31 cellular contexts compared by ENCODE assay signal in the genomic region with DNA sequence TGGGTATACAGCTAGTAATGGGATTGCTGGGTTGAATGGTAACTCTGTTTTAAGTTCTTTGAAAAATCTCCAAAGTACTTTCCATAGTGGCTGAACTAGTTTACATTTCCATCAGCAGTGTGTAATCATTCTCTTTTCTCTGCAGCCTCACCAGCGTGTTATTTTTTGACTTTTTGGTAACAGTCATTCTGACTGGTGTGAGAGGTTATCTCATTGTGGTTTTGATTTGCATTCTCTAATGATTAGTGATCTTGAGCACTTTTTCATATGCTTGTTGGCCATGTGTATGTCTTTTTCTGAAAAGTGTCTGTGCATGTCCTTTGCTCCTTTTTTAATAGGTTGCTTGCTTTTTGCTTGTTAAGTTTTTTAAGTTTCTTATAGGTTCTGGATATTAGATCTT.
DNase-seq lines count a peak whose midpoint lies in the region; ATAC-seq and TF ChIP-seq lines count a peak whose summit lies in the region.
"Had no signal": no experiment of that assay in that cellular context is flagged by ENCODE, and none has a peak within 500 bp of the region (broad histone marks: within the 10 kb centered on the region; RNA-seq: fewer than 3 reads in every experiment).

No MANE protein-coding gene starts in this region.

- 11% methylated on average over 1 of the region's 1 CpG for WGBS in mesenchymal stem cell

- no peak overlapping the region for H3K4ac ChIP-seq in mesenchymal stem cell (ENCODE audit: low read depth in 1 of 2, low read length in 2 of 2)

- H3K27me3 ChIP-seq in mesenchymal stem cell (ENCODE audit: control insufficient read depth in 1 of 2, insufficient read depth in 1 of 2, low read length in 2 of 2) = no peaks in the 10 kb centered on the region
- H3K27me3 ChIP-seq: BLaER1 treated with 17β-estradiol and CSF1 and Interleukin-3, amounts not matched to agents 10 nM and 100 nM; pancreas; transverse colon had no signal

- no peak overlapping the region for H4K8ac ChIP-seq in mesenchymal stem cell (ENCODE audit: low read length)

- peaks cover 7% of the 10 kb centered on the region for H3K9me3 ChIP-seq in mesenchymal stem cell (ENCODE audit: control insufficient read depth, low read length)
- H3K9me3 ChIP-seq: pancreas, transverse colon had no signal

- H3K36me3 Mint-ChIP-seq in activated T-cell treated with anti-CD3 and anti-CD28 coated beads, Interleukin-2, amount 50 U/mL, for 72 hours (ENCODE audit: insufficient read depth in 2 of 2) = no peaks in the 10 kb centered on the region
- H3K36me3 Mint-ChIP-seq: brain had no signal

- H2BK12ac ChIP-seq in mesenchymal stem cell (ENCODE audit: low read length in 2 of 2) = no peak overlapping the region

- no peaks in the 10 kb centered on the region for H3K36me3 ChIP-seq in mesenchymal stem cell (ENCODE audit: control insufficient read depth in 1 of 2, insufficient read depth in 2 of 2, low read depth in 1 of 2, low read length in 2 of 2)
- H3K36me3 ChIP-seq: BLaER1 treated with 17β-estradiol and CSF1 and Interleukin-3, amounts not matched to agents 10 nM and 100 nM; pancreas; transverse colon had no signal

- H2BK15ac ChIP-seq in mesenchymal stem cell (ENCODE audit: low read depth, poor library complexity, severe bottlenecking) = no peak overlapping the region

- H3K27ac Mint-ChIP-seq in activated T-cell treated with anti-CD3 and anti-CD28 coated beads, Interleukin-2, amount 50 U/mL, for 72 hours = no peak overlapping the region
- H3K27ac Mint-ChIP-seq: activated CD4-positive, alpha-beta T cell treated with anti-CD3 and anti-CD28 coated beads, Interleukin-2, amount 10 ng/mL, durations not matched to agents 24 days and 14 days; activated naive CD8-positive, alpha-beta T cell treated with anti-CD3 and anti-CD28 coated beads, Interleukin-2, amount 50 U/mL, for 24 hours; brain; H9 had no signal

- no peak overlapping the region for H2BK120ac ChIP-seq in mesenchymal stem cell (ENCODE audit: low read depth, low read length)

- H3K4me1 ChIP-seq in mesenchymal stem cell (ENCODE audit: control insufficient read depth, insufficient read depth, low read depth, low read length) = no peaks in the 10 kb centered on the region
- H3K4me1 ChIP-seq: BLaER1 treated with 17β-estradiol and CSF1 and Interleukin-3, amounts not matched to agents 10 nM and 100 nM; pancreas; transverse colon had no signal

- no peak overlapping the region for H3K14ac ChIP-seq in mesenchymal stem cell (ENCODE audit: low read length in 2 of 2)

- H2BK5ac ChIP-seq in mesenchymal stem cell (ENCODE audit: low read depth, low read length, poor library complexity, severe bottlenecking) = no peak overlapping the region

- H3K27ac ChIP-seq in mesenchymal stem cell (ENCODE audit: low read length, poor library complexity, severe bottlenecking) = no peak overlapping the region
- H3K27ac ChIP-seq: BLaER1 treated with 17β-estradiol and CSF1 and Interleukin-3, amounts not matched to agents 10 nM and 100 nM; KMS-11; pancreas; transverse colon; VCaP had no signal

- H2AK5ac ChIP-seq in mesenchymal stem cell (ENCODE audit: low read length, severe bottlenecking) = no peak overlapping the region

- no peak overlapping the region for H3K18ac ChIP-seq in mesenchymal stem cell (ENCODE audit: low read depth in 1 of 2, low read length in 2 of 2)

- H3K23ac ChIP-seq in mesenchymal stem cell (ENCODE audit: low read length in 2 of 2) = no peak overlapping the region

- H3K9me3 Mint-ChIP-seq in activated T-cell treated with anti-CD3 and anti-CD28 coated beads, Interleukin-2, amount 50 U/mL, for 72 hours = peaks cover 0 to 5% of the 10 kb centered on the region in 2 donors
- H3K9me3 Mint-ChIP-seq: activated CD4-positive, alpha-beta T cell treated with anti-CD3 and anti-CD28 coated beads, Interleukin-2, amount 10 ng/mL, durations not matched to agents 24 days and 14 days; neural crest cell had no signal

- H3K4me1 Mint-ChIP-seq in activated T-cell treated with anti-CD3 and anti-CD28 coated beads, Interleukin-2, amount 50 U/mL, for 72 hours (ENCODE audit: low read depth) = no peaks in the 10 kb centered on the region
- H3K4me1 Mint-ChIP-seq: activated CD4-positive, alpha-beta T cell treated with anti-CD3 and anti-CD28 coated beads, Interleukin-2, amount 10 ng/mL, durations not matched to agents 24 days and 14 days; activated naive CD8-positive, alpha-beta T cell treated with anti-CD3 and anti-CD28 coated beads, Interleukin-2, amount 50 U/mL, for 24 hours; brain; H9; neural crest cell had no signal

- H3K4me3 ChIP-seq in cardiac fibroblast (replicated peaks in 1 of 2; ENCODE audit: low read depth in 2 of 2, low read length in 2 of 2) (no peak overlapping the region), mesenchymal stem cell (ENCODE audit: insufficient read depth in 1 of 2, low read depth in 1 of 2, low read length in 2 of 2) (no peak overlapping the region)
- H3K4me3 ChIP-seq: BLaER1 treated with 17β-estradiol and CSF1 and Interleukin-3, amounts not matched to agents 10 nM and 100 nM; pancreas; transverse colon had no signal

- H3K4me2 ChIP-seq in mesenchymal stem cell (ENCODE audit: low read length, poor library complexity, severe bottlenecking) = no peak overlapping the region
- H3K4me2 ChIP-seq: BLaER1 treated with 17β-estradiol and CSF1 and Interleukin-3, amounts not matched to agents 10 nM and 100 nM; KMS-11 had no signal

- no peaks in the 10 kb centered on the region for H3K79me1 ChIP-seq in mesenchymal stem cell (replicated peaks; ENCODE audit: low read length, poor library complexity, severe bottlenecking)

- H2AFZ ChIP-seq in mesenchymal stem cell (ENCODE audit: low read depth, low read length) = no peak overlapping the region

- H3K9ac ChIP-seq in mesenchymal stem cell (ENCODE audit: low read length) = no peak overlapping the region
- H3K9ac ChIP-seq: BLaER1 treated with 17β-estradiol and CSF1 and Interleukin-3, amounts not matched to agents 10 nM and 100 nM; KMS-11 had no signal

- H3K4me3 Mint-ChIP-seq in activated T-cell treated with anti-CD3 and anti-CD28 coated beads, Interleukin-2, amount 50 U/mL, for 72 hours = no peak overlapping the region
- H3K4me3 Mint-ChIP-seq: activated CD4-positive, alpha-beta T cell treated with anti-CD3 and anti-CD28 coated beads, Interleukin-2, amount 10 ng/mL, durations not matched to agents 24 days and 14 days; activated naive CD8-positive, alpha-beta T cell treated with anti-CD3 and anti-CD28 coated beads, Interleukin-2, amount 50 U/mL, for 24 hours; activated T-cell treated with anti-CD3 and anti-CD28 coated beads, Interleukin-2, amount 50 U/mL, for 4 hours; brain; H9; neural crest cell had no signal

- H4K91ac ChIP-seq in mesenchymal stem cell (ENCODE audit: low read length) = no peak overlapping the region

- H3K27me3 Mint-ChIP-seq in activated T-cell treated with anti-CD3 and anti-CD28 coated beads, Interleukin-2, amount 50 U/mL, for 72 hours (ENCODE audit: low read depth) = peaks cover 22% of the 10 kb centered on the region

- peak; percentile 1 for DNase-seq in LHCN-M2 (ENCODE audit: low read depth)
- peak; percentile 18 to 27 for DNase-seq in cardiac fibroblast (ENCODE audit: low read depth in 2 of 2)
- DNase-seq in mesenchymal stem cell = peak; percentile 51
- DNase-seq in activated T-cell treated with anti-CD3 and anti-CD28 coated beads, Interleukin-2, amount 50 U/mL, for 72 hours = no peak
- no peak for DNase-seq in NCI-H187 (lab: John Stamatoyannopoulos, UW)
- DNase-seq: activated CD4-positive, alpha-beta T cell treated with anti-CD3 and anti-CD28 coated beads, Interleukin-2, amount 10 ng/mL, durations not matched to agents 24 days and 14 days; activated naive CD8-positive, alpha-beta T cell treated with anti-CD3 and anti-CD28 coated beads, Interleukin-2, amount 50 U/mL, for 24 hours; activated T-cell treated with anti-CD3 and anti-CD28 coated beads, Interleukin-2, amount 50 U/mL, for 4 hours; COR-L47; DMS53; foreskin fibroblast; GF-D8; H9; left cardiac atrium; mammary epithelial cell; NCI-H1694; NCI-H2171; NCI-H526; NK-92 treated with Interleukin-12 subunit alpha and Interleukin-12 subunit beta, amount 100 ng/mL, for 24 hours; pancreas; PC-3; SHP77; stimulated activated CD4-positive, alpha-beta T cell treated with anti-CD3 and anti-CD28 coated beads, Interleukin-2, amount 100 ng/mL, for 48 hours; transverse colon had no signal

- ATAC-seq in GM18520 (IDR thresholded peaks at IDR 0.05; ENCODE audit: unreplicated experiment) = peak; percentile 70
- no peak for ATAC-seq in HG03196 (IDR thresholded peaks at IDR 0.05; ENCODE audit: unreplicated experiment)
- ATAC-seq in activated T-cell treated with anti-CD3 and anti-CD28 coated beads, Interleukin-2, amount 50 U/mL, for 72 hours (replicated peaks in 1 of 2) = no peak
- ATAC-seq: activated naive CD8-positive, alpha-beta T cell treated with anti-CD3 and anti-CD28 coated beads, Interleukin-2, amount 50 U/mL, for 24 hours; activated T-cell treated with anti-CD3 and anti-CD28 coated beads, Interleukin-2, amount 50 U/mL, for 4 hours; left cardiac atrium; pancreas; PC-3 had no signal

- TF ChIP-seq CTCF in cardiac fibroblast (IDR thresholded peaks at IDR 0.05; ENCODE audit: low read depth, low read length) = no peak

Comparison
In these comparisons a context has a peak if more than half of its experiments do, and no peak if none do; other contexts are left out.
1. DNase-seq: peak in LHCN-M2 (single experiment), cardiac fibroblast (2 of 2) and mesenchymal stem cell (single experiment); none in activated T-cell treated with anti-CD3 and anti-CD28 coated beads, Interleukin-2, amount 50 U/mL, for 72 hours (0 of 2) and NCI-H187 (0 of 2).